7 cellular contexts compared by ENCODE assay signal in the genomic region with DNA sequence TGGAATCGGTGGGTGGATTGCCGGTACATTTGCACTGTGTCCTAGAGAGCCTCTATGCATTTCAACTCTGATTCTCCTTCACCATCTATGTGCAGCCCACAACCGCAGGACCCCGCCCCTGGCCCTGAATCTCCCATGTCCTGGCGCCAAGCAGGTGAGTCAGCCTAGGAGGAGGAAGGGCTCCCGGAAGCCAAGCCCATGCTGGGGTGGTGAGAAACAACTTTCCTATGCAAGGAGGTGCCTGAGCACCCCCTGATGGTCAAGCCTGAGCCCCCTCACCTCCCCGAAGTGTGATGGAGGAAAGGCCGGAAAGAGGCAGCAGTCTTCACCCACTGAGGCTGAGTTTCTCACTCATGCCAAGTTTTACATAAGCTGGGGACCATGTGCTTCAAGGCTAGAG.
DNase-seq lines count a peak whose midpoint lies in the region; ATAC-seq and TF ChIP-seq lines count a peak whose summit lies in the region.
"Not testable (repeated sequence)": the region's sequence is repeated elsewhere in the genome, so short reads cannot be mapped to it uniquely, and the experiment has no call there.

No MANE protein-coding gene starts in this region.

- H3K4me2 ChIP-seq in HCT116 (ENCODE audit: low read length): peak overlapping the region; percentile 58

- peak; percentile 52 for ATAC-seq in HCT116

- BruUV-seq in HCT116 (replicated peaks; lab: Mats Ljungman, UMichigan): not testable (repeated sequence)

- not testable (repeated sequence) for H3K9me2 ChIP-seq in HCT116 (ENCODE audit: insufficient read depth)

- peak; percentile 79 for TF ChIP-seq RAD21 in HCT116 (IDR thresholded peaks at IDR 0.05; ENCODE audit: low read depth)

- peak overlapping the region; percentile 47 for H3K27ac ChIP-seq in HCT116 (ENCODE audit: low read depth, low read length)

- peak overlapping the region in 1 of 2 experiments; percentile 24; a peak in 2 of 4 replicates for H3K4me3 ChIP-seq in HCT116 (replicated peaks in 1 of 2; ENCODE audit: low read depth in 1 of 2, low read length in 2 of 2)
- not testable (repeated sequence) for H3K4me3 ChIP-seq in MG63

- not testable (repeated sequence) for H4K20me1 ChIP-seq in HCT116 (ENCODE audit: insufficient read depth)

- H3K36me3 ChIP-seq in HCT116 (ENCODE audit: control insufficient read depth in 1 of 2, insufficient read depth in 2 of 2, low read length in 2 of 2); MG63: not testable (repeated sequence)

- POLR2A ChIA-PET in HCT116 (lab: Charles Lee): not testable (repeated sequence)

- RAD21 ChIA-PET in HCT116 (lab: Charles Lee; ENCODE audit: low non-redundant PET in 1 of 2, low total read pairs in 2 of 2, uncharacterized antibody in 2 of 2, unreplicated experiment in 2 of 2): not testable (repeated sequence)

- H3K4me1 ChIP-seq in HCT116 (ENCODE audit: control insufficient read depth in 1 of 2, insufficient read depth in 2 of 2, low read length in 2 of 2): peaks cover 19 to 37% of the 10 kb centered on the region in 2 experiments

- H3K79me2 ChIP-seq in HCT116 (ENCODE audit: insufficient read depth, low read length): not testable (repeated sequence)

- not testable (repeated sequence) for H3K9me3 ChIP-seq in HCT116 (ENCODE audit: control insufficient read depth in 1 of 2, insufficient read depth in 1 of 2, low read depth in 1 of 2, low read length in 2 of 2); MG63

- intact Hi-C loops in HCT116 (cut with micrococcal nuclease); cardiac septum (cut with DNase I): not testable (repeated sequence)

- in situ Hi-C loops in Caki2 (cut with HindIII; ENCODE audit: low pct_unique_long_range_greater_than_20kb, low sequenced_read_pairs): not testable (repeated sequence)

- not testable (repeated sequence) for H3K27me3 ChIP-seq in HCT116 (ENCODE audit: insufficient read depth, low read length); MG63

- peak overlapping the region; percentile 56 for H3K9ac ChIP-seq in HCT116 (ENCODE audit: low read length)

- DNase-seq in Caki2 (ENCODE audit: low read depth) (peak; percentile 68), HCT116 (ENCODE audit: low read depth, low spot score) (peak; percentile 47), MG63 (peak; percentile 68), SW480 (ENCODE audit: low spot score) (peak; percentile 89), dermis blood vessel endothelial cell (peak; percentile 15), cardiac septum (ENCODE audit: low spot score) (peak; percentile 64), renal cortical epithelial cell (ENCODE audit: low read depth) (peak; percentile 48)

- not testable (repeated sequence) for TF ChIP-seq POLR2A in HCT116 (IDR thresholded peaks at IDR 0.05; ENCODE audit: borderline replicate concordance, extremely low read depth, insufficient read depth, insufficient read length)

- CTCF ChIA-PET in HCT116 (lab: Charles Lee): not testable (repeated sequence)

- not testable (repeated sequence) for H2AFZ ChIP-seq in HCT116 (ENCODE audit: low read depth, low read length, poor library complexity, severe bottlenecking)

- peak in 2 of 3 experiments; percentile 22 to 51; a peak in 3 of 6 replicates for TF ChIP-seq CTCF in HCT116 (IDR thresholded peaks at IDR 0.05 in 2 of 3, conservative IDR thresholded peaks at IDR 0.05 in 1 of 3; ENCODE audit: borderline replicate concordance in 1 of 3, insufficient read depth in 1 of 3, low read depth in 2 of 3, low read length in 2 of 3)

TF ChIP-seq in HCT116, 20 proteins besides CTCF, POLR2A, EP300 and RAD21:
- TF ChIP-seq FOSL1 (IDR thresholded peaks at IDR 0.05; ENCODE audit: low read depth): peak; percentile 69
- peak; percentile 64; the same call in 1 of the 2 replicates for TF ChIP-seq CBX3 (IDR thresholded peaks at IDR 0.05; ENCODE audit: low read depth)
- peak; percentile 75 for TF ChIP-seq SP1 (IDR thresholded peaks at IDR 0.05; ENCODE audit: low read depth)
- TF ChIP-seq JUND (IDR thresholded peaks at IDR 0.05): peak; percentile 72

Comparison
In these comparisons a context has a peak if more than half of its experiments do, and no peak if none do; other contexts are left out.
1. DNase-seq: peak in every context shown above with its lines; median percentile 89 in SW480; 68 in Caki2; 68 in MG63; 64 in cardiac septum; 48 in renal cortical epithelial cell; 47 in HCT116; 15 in dermis blood vessel endothelial cell.